Comparison of ENCODE assay signal across 1 cellular context in genomic region chr10:43692051-43692825, GRCh38.
TF ChIP-seq lines count a peak whose summit lies in the region.

No MANE protein-coding gene starts in this region.

TF ChIP-seq in IMR-90, 13 proteins besides CTCF, POLR2A, EP300 and RAD21:
- no peak for TF ChIP-seq NFE2L2 (IDR thresholded peaks at IDR 0.05; ENCODE audit: low read depth, low read length)
- TF ChIP-seq MAFK (IDR thresholded peaks at IDR 0.05; ENCODE audit: low read depth, low read length), result no peak
- no peak for TF ChIP-seq CHD1 (IDR thresholded peaks at IDR 0.05; ENCODE audit: low read depth, low read length)
- no peak for TF ChIP-seq SMC3 (IDR thresholded peaks at IDR 0.05; ENCODE audit: low read depth, low read length)
- peak; percentile 63 for TF ChIP-seq CEBPB (IDR thresholded peaks at IDR 0.05; ENCODE audit: low read depth, low read length)
- no peak for TF ChIP-seq RFX5 (IDR thresholded peaks at IDR 0.05; ENCODE audit: low read depth, low read length)
- no peak for TF ChIP-seq FOS (IDR thresholded peaks at IDR 0.05; ENCODE audit: low read depth, low read length)
